ENCODE assay signal across 12 cellular contexts in the genomic region with DNA sequence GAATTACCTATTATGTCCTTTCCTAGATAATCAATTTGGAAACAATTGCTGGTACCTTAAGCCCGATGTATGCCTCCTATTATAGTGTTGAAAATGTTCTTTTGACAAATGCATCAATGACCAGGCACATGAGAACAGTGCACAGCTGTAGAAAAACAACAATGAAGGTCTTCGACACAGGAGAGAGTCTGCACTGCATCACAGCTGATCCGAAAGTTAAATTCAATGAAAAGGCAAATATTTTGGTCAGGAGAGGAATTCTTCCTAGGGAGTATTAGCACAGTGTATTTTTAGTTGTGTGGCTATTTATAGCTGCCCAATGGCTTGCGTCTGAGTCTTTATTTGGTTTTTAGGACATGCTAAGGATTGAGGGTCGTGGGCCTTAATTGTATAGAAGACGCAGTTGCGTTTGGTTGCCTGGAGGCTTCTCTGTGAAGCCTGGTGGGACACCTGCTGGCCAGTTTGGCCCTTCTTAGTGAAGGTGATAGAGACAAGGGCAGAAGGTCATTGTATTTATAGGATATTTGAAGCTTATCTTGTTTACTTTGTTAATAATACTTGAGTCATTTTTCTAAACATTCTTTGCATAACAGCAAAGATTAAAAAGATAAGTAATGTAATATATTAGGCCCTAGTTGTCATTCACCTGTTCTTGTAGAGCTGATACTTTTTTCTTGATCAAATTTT.
DNase-seq lines count a peak whose midpoint lies in the region; ATAC-seq and TF ChIP-seq lines count a peak whose summit lies in the region.
"Had no signal": no experiment of that assay in that cellular context is flagged by ENCODE, and none has a peak within 500 bp of the region (broad histone marks: within the 10 kb centered on the region; RNA-seq: fewer than 3 reads in every experiment).

No MANE protein-coding gene starts in this region.

- intact Hi-C loops in Right ventricle myocardium superior (cut with DNase I) = no loop called here
- intact Hi-C loops in left ventricle myocardium inferior (cut with micrococcal nuclease) = no loop called here
- intact Hi-C loops in upper lobe of right lung (cut with DNase I) = no loop called here

- in situ Hi-C loops in SK-MEL-5 (cut with HindIII; ENCODE audit: low pct_unique_long_range_greater_than_20kb, low sequenced_read_pairs) = no loop called here

- H3K4me3 ChIP-seq in right atrium auricular region (no peak overlapping the region), left ventricle myocardium inferior (no peak overlapping the region), upper lobe of right lung (no peak overlapping the region)

- no peak overlapping the region for H3K27ac ChIP-seq in right atrium auricular region
- H3K27ac ChIP-seq in left ventricle myocardium inferior (replicated peaks) = peak overlapping the region; percentile 0
- H3K27ac ChIP-seq in upper lobe of right lung = no peak overlapping the region

- H3K36me3 ChIP-seq in right atrium auricular region = no peaks in the 10 kb centered on the region
- peaks cover 2% of the 10 kb centered on the region for H3K36me3 ChIP-seq in left ventricle myocardium inferior
- no peaks in the 10 kb centered on the region for H3K36me3 ChIP-seq in upper lobe of right lung

- H3K4me1 ChIP-seq in right atrium auricular region = peaks cover 3 to 16% of the 10 kb centered on the region in 2 donors
- peaks cover 25% of the 10 kb centered on the region for H3K4me1 ChIP-seq in left ventricle myocardium inferior
- H3K4me1 ChIP-seq in upper lobe of right lung = peaks cover 11% of the 10 kb centered on the region

- no peaks in the 10 kb centered on the region for H3K27me3 ChIP-seq in right atrium auricular region
- H3K27me3 ChIP-seq in left ventricle myocardium inferior (ENCODE audit: low read depth) = no peaks in the 10 kb centered on the region
- no peaks in the 10 kb centered on the region for H3K27me3 ChIP-seq in upper lobe of right lung

- DNase-seq in Right ventricle myocardium superior (no peak), right atrium auricular region (ENCODE audit: low spot score) (no peak), SK-MEL-5 (ENCODE audit: low read depth, low spot score) (peak; percentile 50), left ventricle myocardium inferior (no peak), upper lobe of right lung (no peak), glomerular visceral epithelial cell (ENCODE audit: extremely low spot score) (no peak), mesenteric fat pad (ENCODE audit: low spot score) (no peak)
- no peak for DNase-seq in stimulated activated CD4-positive, alpha-beta T cell treated with anti-CD3 and anti-CD28 coated beads, Interleukin-4, amount 100 ng/mL, for 24 hours
- DNase-seq: activated B cell treated with CpG ODN at 0.5 μM for 24 hours, DMS79, NCI-H1105 had no signal

- peaks cover 0 to 26% of the 10 kb centered on the region in 2 donors for H3K9me3 ChIP-seq in right atrium auricular region
- H3K9me3 ChIP-seq in left ventricle myocardium inferior (replicated peaks) = peaks cover 26% of the 10 kb centered on the region
- peaks cover 6% of the 10 kb centered on the region for H3K9me3 ChIP-seq in upper lobe of right lung

- ATAC-seq in Right ventricle myocardium superior (ENCODE audit: poor library complexity) = peak; percentile 89
- ATAC-seq in upper lobe of right lung = peak; percentile 71
- ATAC-seq: naive thymus-derived CD8-positive, alpha-beta T cell had no signal

- peak in 1 of 2 donors; percentile 60 for TF ChIP-seq CTCF in right atrium auricular region (IDR thresholded peaks at IDR 0.05)
- peak; percentile 64 for TF ChIP-seq CTCF in left ventricle myocardium inferior (IDR thresholded peaks at IDR 0.05; ENCODE audit: borderline replicate concordance)
- peak; percentile 29 for TF ChIP-seq CTCF in upper lobe of right lung (IDR thresholded peaks at IDR 0.05)
